In the genomic region with DNA sequence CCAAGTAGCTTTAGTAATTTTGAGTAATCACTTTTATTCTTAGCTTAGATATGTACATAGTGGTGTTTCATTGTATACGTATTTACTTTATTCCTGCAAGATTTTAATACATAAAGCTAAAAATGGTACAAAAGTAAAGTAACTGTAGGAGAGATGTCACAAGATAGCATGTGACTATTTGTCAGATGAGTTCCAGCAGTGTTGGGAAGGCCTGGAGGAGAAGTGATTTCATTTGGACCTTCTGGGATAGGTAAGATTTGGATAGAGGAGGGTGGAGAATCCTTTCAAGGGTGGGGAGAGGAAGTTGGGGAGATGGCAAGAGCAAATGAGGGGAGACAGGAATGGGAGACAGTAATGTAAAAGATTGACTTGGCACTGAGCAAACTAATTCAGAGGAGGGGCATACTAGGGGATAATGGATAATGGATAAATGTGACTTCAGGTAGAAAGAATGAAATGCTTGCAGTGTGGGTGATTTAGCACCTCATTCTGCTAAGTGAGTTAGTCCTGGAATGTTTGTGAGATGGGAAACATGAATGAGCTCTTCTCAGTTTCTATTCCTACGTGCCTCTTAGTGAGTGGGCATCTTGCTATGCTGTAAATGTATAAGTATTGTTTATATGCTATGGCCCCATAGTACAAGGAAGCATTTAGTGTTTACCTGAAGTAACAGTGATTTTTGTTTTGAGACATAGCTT, we compare ENCODE assay signal across 15 cellular contexts. TPM values are rescaled to one million over a fixed set of nuclear protein-coding genes. Genes with fewer than 3 reads are reported as not detected.
DNase-seq lines count a peak whose midpoint lies in the region; ATAC-seq, FAIRE-seq and TF ChIP-seq lines count a peak whose summit lies in the region.
"Had no signal": no experiment of that assay in that cellular context is flagged by ENCODE, and none has a peak within 500 bp of the region (broad histone marks: within the 10 kb centered on the region; RNA-seq: fewer than 3 reads in every experiment).

No MANE protein-coding gene starts in this region.

- 100% methylated on average over 2 of the region's 2 CpGs for WGBS in K562 (ENCODE audit: insufficient coverage, low coverage, missing lambda C conversion rate)

- 0 out of 2 replicates have a peak, but pooled peaks have one; percentile 26 for TF ChIP-seq POLR2A in K562 (conservative IDR thresholded peaks at IDR 0.05)

- H3K27me3 Mint-ChIP-seq in activated CD4-positive, alpha-beta T cell treated with anti-CD3 and anti-CD28 coated beads, Interleukin-2, amount 10 ng/mL, durations not matched to agents 24 days and 14 days = no peaks in the 10 kb centered on the region
- no peaks in the 10 kb centered on the region for H3K27me3 Mint-ChIP-seq in naive B cell
- H3K27me3 Mint-ChIP-seq in stimulated activated memory B cell treated with anti-CD40 and anti-IgM and Interleukin-4, amounts not matched to agents 10 μg/mL and 1 μg/mL and 100 μg/mL, for 72 hours = no peaks in the 10 kb centered on the region
- H3K27me3 Mint-ChIP-seq: type B pancreatic cell had no signal

- no peaks in the 10 kb centered on the region for H3K9me3 Mint-ChIP-seq in activated CD4-positive, alpha-beta T cell treated with anti-CD3 and anti-CD28 coated beads, Interleukin-2, amount 10 ng/mL, durations not matched to agents 24 days and 14 days
- H3K9me3 Mint-ChIP-seq in naive B cell = no peaks in the 10 kb centered on the region
- no peaks in the 10 kb centered on the region for H3K9me3 Mint-ChIP-seq in stimulated activated memory B cell treated with anti-CD40 and anti-IgM and Interleukin-4, amounts not matched to agents 10 μg/mL and 1 μg/mL and 100 μg/mL, for 72 hours
- H3K9me3 Mint-ChIP-seq: CD14-positive monocyte, type B pancreatic cell had no signal

- ATAC-seq in K562 (no peak), naive B cell (ENCODE audit: low read depth in 2 of 2) (no peak), HG03565 (IDR thresholded peaks at IDR 0.05; ENCODE audit: unreplicated experiment) (no peak)
- no peak for ATAC-seq in stimulated activated memory B cell treated with anti-CD40 and anti-IgM and Interleukin-4, amounts not matched to agents 10 μg/mL and 1 μg/mL and 100 μg/mL, for 72 hours
- ATAC-seq: heart right ventricle had no signal

- TF ChIP-seq RAD21 in K562 (CRISPR knock-in tag; conservative IDR thresholded peaks at IDR 0.05 in 1 of 2, IDR thresholded peaks at IDR 0.05 in 1 of 2) = no peak

- H3K27ac Mint-ChIP-seq in activated CD4-positive, alpha-beta T cell treated with anti-CD3 and anti-CD28 coated beads, Interleukin-2, amount 10 ng/mL, durations not matched to agents 24 days and 14 days = peak overlapping the region; percentile 0
- H3K27ac Mint-ChIP-seq in naive B cell = peak overlapping the region in 4 of 6 donors; percentile 4 to 75 (median 16)
- H3K27ac Mint-ChIP-seq in stimulated activated memory B cell treated with anti-CD40 and anti-IgM and Interleukin-4, amounts not matched to agents 10 μg/mL and 1 μg/mL and 100 μg/mL, for 72 hours = no peak overlapping the region
- H3K27ac Mint-ChIP-seq: type B pancreatic cell had no signal

- no peak for DNase-seq in activated CD4-positive, alpha-beta T cell treated with anti-CD3 and anti-CD28 coated beads, Interleukin-2, amount 10 ng/mL, durations not matched to agents 24 days and 14 days
- DNase-seq in activated CD4-positive, alpha-beta T cell treated with anti-CD3 and anti-CD28 coated beads for 4 hours = no peak
- DNase-seq in OCI-LY7 (ENCODE audit: low spot score) = no peak
- no peak for DNase-seq in K562 (ENCODE audit: extremely low read depth in 1 of 4, low spot score in 3 of 4)
- no peak for DNase-seq in naive B cell
- DNase-seq in effector memory CD4-positive, alpha-beta T cell = no peak
- DNase-seq: 8988T, colonic mucosa, heart right ventricle, islet precursor cell, NCI-H69 had no signal

- H3K4me3 ChIP-seq in OCI-LY7 (ENCODE audit: low read depth, low read length, poor library complexity, severe bottlenecking) = no peak overlapping the region
- H3K4me3 ChIP-seq in K562 = no peak overlapping the region
- no peak overlapping the region for H3K4me3 ChIP-seq in effector memory CD4-positive, alpha-beta T cell (ENCODE audit: insufficient read depth, low read depth, low read length, poor library complexity, severe bottlenecking)
- H3K4me3 ChIP-seq: colonic mucosa, heart right ventricle had no signal

- CTCF ChIA-PET in OCI-LY7 (lab: Charles Lee; ENCODE audit: unreplicated experiment) (interaction anchor here (0.5 kb wide), 1 partner anchor 17 kb away, joined by 3 read pairs; no protein-coding TSS in a partner anchor), K562 (lab: Yijun Ruan, JAX; ENCODE audit: low intra/inter-chr PET ratio) (no interaction called here)

- H3K9me2 ChIP-seq in OCI-LY7 (ENCODE audit: insufficient read depth, low read length) = no peaks in the 10 kb centered on the region

- H3K4me1 ChIP-seq in OCI-LY7 (ENCODE audit: insufficient read depth, low read length, poor library complexity, severe bottlenecking) (peaks cover 1% of the 10 kb centered on the region), K562 (replicated peaks in 1 of 2; ENCODE audit: control insufficient read depth in 2 of 2, insufficient read depth in 2 of 2, low read length in 2 of 2) (no peaks in the 10 kb centered on the region; a peak in 1 of 5 replicates)
- no peaks in the 10 kb centered on the region for H3K4me1 ChIP-seq in effector memory CD4-positive, alpha-beta T cell (ENCODE audit: control insufficient read depth, insufficient read depth, low read length, poor library complexity, severe bottlenecking)
- H3K4me1 ChIP-seq: colonic mucosa had no signal

- H3K36me3 Mint-ChIP-seq in activated CD4-positive, alpha-beta T cell treated with anti-CD3 and anti-CD28 coated beads, Interleukin-2, amount 10 ng/mL, durations not matched to agents 24 days and 14 days (ENCODE audit: low read depth) = peaks cover 65% of the 10 kb centered on the region
- peaks cover 9 to 26% of the 10 kb centered on the region in 2 donors for H3K36me3 Mint-ChIP-seq in naive B cell
- peaks cover 57% of the 10 kb centered on the region for H3K36me3 Mint-ChIP-seq in stimulated activated memory B cell treated with anti-CD40 and anti-IgM and Interleukin-4, amounts not matched to agents 10 μg/mL and 1 μg/mL and 100 μg/mL, for 72 hours

- peaks cover 29% of the 10 kb centered on the region for H3K4me1 Mint-ChIP-seq in activated CD4-positive, alpha-beta T cell treated with anti-CD3 and anti-CD28 coated beads, Interleukin-2, amount 10 ng/mL, durations not matched to agents 24 days and 14 days
- H3K4me1 Mint-ChIP-seq in naive B cell = peaks cover 21 to 46% (median 23%) of the 10 kb centered on the region in 3 donors
- peaks cover 29% of the 10 kb centered on the region for H3K4me1 Mint-ChIP-seq in stimulated activated memory B cell treated with anti-CD40 and anti-IgM and Interleukin-4, amounts not matched to agents 10 μg/mL and 1 μg/mL and 100 μg/mL, for 72 hours

- TSS peak; percentile 10 for BruUV-seq in OCI-LY7 (replicated peaks; lab: Mats Ljungman, UMichigan)
- BruUV-seq in K562 (replicated peaks; lab: Mats Ljungman, UMichigan) = TSS peak; percentile 2

- no peak overlapping the region for H3K27ac ChIP-seq in OCI-LY7 (ENCODE audit: low read depth, low read length, poor library complexity, severe bottlenecking)
- H3K27ac ChIP-seq in K562 (ENCODE audit: extremely low read depth, low read depth, low read length) = no peak overlapping the region
- no peak overlapping the region for H3K27ac ChIP-seq in effector memory CD4-positive, alpha-beta T cell (ENCODE audit: insufficient read depth, low read length, poor library complexity, severe bottlenecking)
- H3K27ac ChIP-seq: colonic mucosa, heart right ventricle had no signal

- H2AFZ ChIP-seq in OCI-LY7 (ENCODE audit: low read length) (no peak overlapping the region), K562 (ENCODE audit: low read depth, low read length) (no peak overlapping the region)

- TF ChIP-seq CTCF in OCI-LY7 (conservative IDR thresholded peaks at IDR 0.05; ENCODE audit: low read length) (no peak), K562 (IDR thresholded peaks at IDR 0.05 in 2 of 3, conservative IDR thresholded peaks at IDR 0.05 in 1 of 3; ENCODE audit: insufficient read depth in 2 of 3, low read depth in 1 of 3, low read length in 3 of 3) (no peak)

- no peaks in the 10 kb centered on the region for H3K27me3 ChIP-seq in K562 (ENCODE audit: control insufficient read depth in 2 of 2, insufficient read depth in 2 of 2, low read length in 2 of 2)
- no peaks in the 10 kb centered on the region for H3K27me3 ChIP-seq in effector memory CD4-positive, alpha-beta T cell (replicated peaks; ENCODE audit: control insufficient read depth, insufficient read depth, low read length, poor library complexity, severe bottlenecking)
- H3K27me3 ChIP-seq: colonic mucosa, heart right ventricle had no signal

- H3K4me2 ChIP-seq in OCI-LY7 (ENCODE audit: low read length) (no peak overlapping the region), K562 (ENCODE audit: insufficient read depth, low read length) (no peak overlapping the region)

- TF ChIP-seq EP300 in K562 (IDR thresholded peaks at IDR 0.05; ENCODE audit: low read length) = no peak

- H3K36me3 ChIP-seq in OCI-LY7 (ENCODE audit: insufficient read depth, low read length) (peaks cover 99% of the 10 kb centered on the region), K562 (ENCODE audit: control insufficient read depth, insufficient read depth, low read length) (peaks cover 97% of the 10 kb centered on the region)
- H3K36me3 ChIP-seq in effector memory CD4-positive, alpha-beta T cell (ENCODE audit: control insufficient read depth, insufficient read depth, low read length) = peaks cover 56% of the 10 kb centered on the region
- H3K36me3 ChIP-seq: colonic mucosa had no signal

- H4K20me1 ChIP-seq in OCI-LY7 (ENCODE audit: insufficient read depth, low read length) = peaks cover 50% of the 10 kb centered on the region
- peaks cover 16% of the 10 kb centered on the region for H4K20me1 ChIP-seq in K562 (replicated peaks; ENCODE audit: control insufficient read depth, insufficient read depth, low read length)

- no peak overlapping the region for H3K4me3 Mint-ChIP-seq in activated CD4-positive, alpha-beta T cell treated with anti-CD3 and anti-CD28 coated beads, Interleukin-2, amount 10 ng/mL, durations not matched to agents 24 days and 14 days
- H3K4me3 Mint-ChIP-seq in naive B cell = no peak overlapping the region
- H3K4me3 Mint-ChIP-seq in stimulated activated memory B cell treated with anti-CD40 and anti-IgM and Interleukin-4, amounts not matched to agents 10 μg/mL and 1 μg/mL and 100 μg/mL, for 72 hours = no peak overlapping the region
- H3K4me3 Mint-ChIP-seq: CD14-positive monocyte, type B pancreatic cell had no signal

- H3K9ac ChIP-seq in K562 (ENCODE audit: insufficient read depth in 1 of 2, low read depth in 2 of 2, low read length in 2 of 2) = no peak overlapping the region

- in situ Hi-C loops in K562 (cut with MboI) = no loop called here

- peak; percentile 35 for FAIRE-seq in K562 (lab: Jason Lieb, UNC)

- POLR2A ChIA-PET in OCI-LY7 (lab: Charles Lee) (interaction anchor here (0.7 to 1.8 kb wide), 4 partner anchors 8 to 1082 kb away, joined by 4 to 11 read pairs (median 4); no protein-coding TSS in a partner anchor), K562 (lab: Yijun Ruan, JAX) (interaction anchor here (0.7 to 4.0 kb wide), 3 partner anchors 9 to 37 kb away, joined by 3 to 30 read pairs (median 3); partner anchors contain the start of gene WDR43)

- peaks cover 89% of the 10 kb centered on the region for H3K79me2 ChIP-seq in OCI-LY7 (ENCODE audit: insufficient read depth, low read depth, low read length)
- H3K79me2 ChIP-seq in K562 (ENCODE audit: control insufficient read depth, insufficient read depth, low read length) = peaks cover 99% of the 10 kb centered on the region

- no peaks in the 10 kb centered on the region for H3K9me1 ChIP-seq in K562 (ENCODE audit: control insufficient read depth, insufficient read depth, low read length)

- intact Hi-C loops in activated CD4-positive, alpha-beta T cell treated with anti-CD3 and anti-CD28 coated beads, Interleukin-2, amount 10 ng/mL, durations not matched to agents 24 days and 14 days (cut with micrococcal nuclease) = no loop called here
- intact Hi-C loops in OCI-LY7 (cut with micrococcal nuclease; ENCODE audit: unreplicated experiment) = no loop called here
- intact Hi-C loops in K562 (cut with micrococcal nuclease) = no loop called here

- H3K9me3 ChIP-seq in OCI-LY7 (ENCODE audit: low read length) (no peaks in the 10 kb centered on the region), K562 (replicated peaks; ENCODE audit: control insufficient read depth, insufficient read depth, low read depth, low read length) (no peaks in the 10 kb centered on the region)
- no peaks in the 10 kb centered on the region for H3K9me3 ChIP-seq in effector memory CD4-positive, alpha-beta T cell (ENCODE audit: control insufficient read depth, low read length)
- H3K9me3 ChIP-seq: colonic mucosa, heart right ventricle had no signal

RNA-seq across cellular contexts. Expression of gene WDR43, which starts 10.5 kb away (rescaled TPM):
- total RNA-seq in activated CD4-positive, alpha-beta T cell treated with anti-CD3 and anti-CD28 coated beads, Interleukin-2, amount 10 ng/mL, durations not matched to agents 24 days and 14 days = 181 and 190 TPM in 2 replicates
- 78.8 and 107 TPM in 2 replicates for total RNA-seq in OCI-LY7 (2014; rRNA removed; shearing (Covaris generic))
- total RNA-seq in OCI-LY7 (2022) (94.0 and 111 TPM in 2 replicates), K562 (2014; rRNA removed) (105 and 106 TPM in 2 replicates), K562 (2014; rRNA removed; fragmentation: Illumina TruSeq; extraction: Trizol) (134 and 161 TPM in 2 replicates), K562 (2015; rRNA removed; fragmentation: Illumina TruSeq; extraction: Trizol) (144 and 149 TPM in 2 replicates), K562 (2021) (105 and 107 TPM in 2 replicates)
- 135 and 262 TPM in 2 replicates for total RNA-seq in K562 (2011; cell fraction: chromatin; rRNA removed; ENCODE audit: low replicate concordance)
- total RNA-seq in K562 (2011; cell fraction: nucleolus; rRNA removed) = 43.0 and 47.1 TPM in 2 replicates
- total RNA-seq in K562 (2011; cell fraction: nucleoplasm; rRNA removed) = 83.1 and 84.3 TPM in 2 replicates
- polyA plus RNA-seq in K562 (2011; rRNA removed) (147 and 197 TPM in 2 replicates), K562 (2014; fragmentation: Illumina TruSeq; extraction: Trizol) (77.9 and 83.1 TPM in 2 replicates), K562 (2014; fragmentation: Nextera tagmentation; extraction: Ambion mirVana) (10 to 100 TPM; 34.6 to 39.2 TPM), K562 (2014; rRNA removed) (53.6 and 58.3 TPM in 2 replicates), naive B cell (ENCODE audit: low read depth in 6 of 6) (10 to 100 TPM; 34.5 to 57.5 (median 48.1) TPM)
- polyA plus RNA-seq in K562 (2011; cell fraction: cytosol; rRNA removed) = 38.2 and 53.2 TPM in 2 replicates
- 67.5 and 86.6 TPM in 2 replicates for polyA plus RNA-seq in K562 (2011; cell fraction: nucleus; rRNA removed)
- 31.9 and 60.1 TPM in 2 replicates for polyA plus RNA-seq in K562 (2012)
- 600 and 656 TPM in 2 replicates for polyA minus RNA-seq in K562 (2011; rRNA and poly(A)+ RNA removed)
- polyA minus RNA-seq in K562 (2011; cell fraction: cytosol; rRNA and poly(A)+ RNA removed) = 95.2 and 128 TPM in 2 replicates
- 61.4 and 133 TPM in 2 replicates for polyA minus RNA-seq in K562 (2011; cell fraction: nucleus; rRNA and poly(A)+ RNA removed)

RNA-seq across cellular contexts. Expression of gene TRMT61B, which starts 34.8 kb away (rescaled TPM):
- total RNA-seq in activated CD4-positive, alpha-beta T cell treated with anti-CD3 and anti-CD28 coated beads, Interleukin-2, amount 10 ng/mL, durations not matched to agents 24 days and 14 days = 18.9 and 20.1 TPM in 2 replicates
- 18.3 and 22.7 TPM in 2 replicates for total RNA-seq in OCI-LY7 (2014; rRNA removed; shearing (Covaris generic))
- total RNA-seq in OCI-LY7 (2022) (17.8 and 20.3 TPM in 2 replicates), K562 (2014; rRNA removed) (13.7 and 19.2 TPM in 2 replicates), K562 (2014; rRNA removed; fragmentation: Illumina TruSeq; extraction: Trizol) (27.1 and 28.9 TPM in 2 replicates), K562 (2015; rRNA removed; fragmentation: Illumina TruSeq; extraction: Trizol) (22.3 and 22.9 TPM in 2 replicates), K562 (2021) (17.4 and 20.0 TPM in 2 replicates)
- total RNA-seq in K562 (2011; cell fraction: chromatin; rRNA removed; ENCODE audit: low replicate concordance) = 18.5 and 29.3 TPM in 2 replicates
- 13.6 and 14.7 TPM in 2 replicates for total RNA-seq in K562 (2011; cell fraction: nucleolus; rRNA removed)
- 16.7 and 19.5 TPM in 2 replicates for total RNA-seq in K562 (2011; cell fraction: nucleoplasm; rRNA removed)
- polyA plus RNA-seq in K562 (2011; rRNA removed) (22.8 and 28.3 TPM in 2 replicates), K562 (2014; fragmentation: Illumina TruSeq; extraction: Trizol) (18.8 and 19.5 TPM in 2 replicates), K562 (2014; fragmentation: Nextera tagmentation; extraction: Ambion mirVana) (10 to 100 TPM; 16.7 to 26.8 TPM), K562 (2014; rRNA removed) (13.2 and 21.4 TPM in 2 replicates), naive B cell (ENCODE audit: low read depth in 6 of 6) (10 to 100 TPM; 17.4 to 36.2 (median 21.6) TPM)
- polyA plus RNA-seq in K562 (2011; cell fraction: cytosol; rRNA removed) = 6.7 and 8.6 TPM in 2 replicates
- polyA plus RNA-seq in K562 (2011; cell fraction: nucleus; rRNA removed) = 10.1 and 13.5 TPM in 2 replicates
- 16.7 and 18.3 TPM in 2 replicates for polyA plus RNA-seq in K562 (2012)
- 11.7 and 13.1 TPM in 2 replicates for polyA minus RNA-seq in K562 (2011; rRNA and poly(A)+ RNA removed)
- 5.9 and 7.9 TPM in 2 replicates for polyA minus RNA-seq in K562 (2011; cell fraction: cytosol; rRNA and poly(A)+ RNA removed)
- polyA minus RNA-seq in K562 (2011; cell fraction: nucleus; rRNA and poly(A)+ RNA removed) = 10.2 and 13.2 TPM in 2 replicates
